Comparison of ENCODE assay signal across 15 cellular contexts in genomic region chr22:39431216-39431801, GRCh38. TPM values are rescaled to one million over a fixed set of nuclear protein-coding genes. Genes with fewer than 3 reads are reported as not detected.
DNase-seq lines count a peak whose midpoint lies in the region; ATAC-seq and TF ChIP-seq lines count a peak whose summit lies in the region.
"Had no signal": no experiment of that assay in that cellular context is flagged by ENCODE, and none has a peak within 500 bp of the region (broad histone marks: within the 10 kb centered on the region; RNA-seq: fewer than 3 reads in every experiment).

No MANE protein-coding gene starts in this region.

- intact Hi-C loops in esophagus squamous epithelium (cut with DNase I) = no loop called here
- intact Hi-C loops in posterior vena cava (cut with DNase I) = no loop called here

- no peak overlapping the region for H2AFZ ChIP-seq in SK-N-SH (ENCODE audit: low read depth)

- TF ChIP-seq CTCF in SK-N-SH (IDR thresholded peaks at IDR 0.05) (no peak), esophagus squamous epithelium (IDR thresholded peaks at IDR 0.05) (no peak), upper lobe of left lung (IDR thresholded peaks at IDR 0.05) (no peak), foreskin fibroblast (IDR thresholded peaks at IDR 0.05; ENCODE audit: low read depth, low read length) (no peak)

- DNase-seq in SK-N-SH (no peak), esophagus squamous epithelium (lab: John Stamatoyannopoulos, UW) (no peak), posterior vena cava (ENCODE audit: low spot score) (peak; percentile 77), upper lobe of left lung (no peak), retina (no peak), foreskin fibroblast (no peak)
- DNase-seq: CD8-positive, alpha-beta T cell; NCI-H1105 treated with DMSO at 0.1 percent for 48 hours; NCI-H446 treated with DMSO at 0.1 percent for 48 hours; ovary; stimulated activated CD4-positive, alpha-beta T cell treated with anti-CD3 and anti-CD28 coated beads, Interleukin-1b, Interleukin-23, amount 100 ng/mL, for 48 hours had no signal

- POLR2A ChIA-PET in SK-N-SH (lab: Yijun Ruan, JAX) = no interaction called here

- CTCF ChIA-PET in SK-N-SH (lab: Yijun Ruan, JAX) = no interaction called here

- no peak overlapping the region for H3K4me3 ChIP-seq in SK-N-SH (ENCODE audit: low read depth in 2 of 2, low read length in 1 of 2)
- no peak overlapping the region for H3K4me3 ChIP-seq in esophagus squamous epithelium
- H3K4me3 ChIP-seq in upper lobe of left lung = no peak overlapping the region
- no peak overlapping the region for H3K4me3 ChIP-seq in foreskin fibroblast (ENCODE audit: low read depth in 1 of 2, low read length in 2 of 2)
- H3K4me3 ChIP-seq: ovary had no signal

- H3K9me3 ChIP-seq in SK-N-SH (no peaks in the 10 kb centered on the region), esophagus squamous epithelium (no peaks in the 10 kb centered on the region), upper lobe of left lung (no peaks in the 10 kb centered on the region)
- H3K9me3 ChIP-seq: ovary had no signal

- no peak for TF ChIP-seq RAD21 in SK-N-SH (IDR thresholded peaks at IDR 0.05; ENCODE audit: low read length)

- no peaks in the 10 kb centered on the region for H3F3A ChIP-seq in SK-N-SH (replicated peaks; ENCODE audit: insufficient read depth)

- TF ChIP-seq EP300 in SK-N-SH (IDR thresholded peaks at IDR 0.05; ENCODE audit: borderline replicate concordance in 1 of 2, low read depth in 1 of 2, low read length in 1 of 2) = no peak
- no peak for TF ChIP-seq EP300 in upper lobe of left lung (IDR thresholded peaks at IDR 0.05)

- 88% methylated on average over 1 of the region's 11 CpGs for WGBS in SK-N-SH (ENCODE audit: low lambda C conversion rate)
- 66 to 76% methylated on average over 3 to 6 of the region's 11 CpGs for WGBS in esophagus squamous epithelium, 2 donors
- 76 to 79% methylated on average over 2 to 11 of the region's 11 CpGs for WGBS in upper lobe of left lung, 2 donors

- no peaks in the 10 kb centered on the region for H4K20me1 ChIP-seq in SK-N-SH (ENCODE audit: insufficient read depth)

- no peaks in the 10 kb centered on the region for H3K9me2 ChIP-seq in SK-N-SH

- no peaks in the 10 kb centered on the region for H3K79me2 ChIP-seq in SK-N-SH (ENCODE audit: insufficient read depth)

- peaks cover 0 to 4% of the 10 kb centered on the region in 2 experiments; a peak in 2 of 4 replicates for H3K4me1 ChIP-seq in SK-N-SH (ENCODE audit: control insufficient read depth in 1 of 2, insufficient read depth in 2 of 2, low read depth in 1 of 2, low read length in 1 of 2)
- H3K4me1 ChIP-seq in esophagus squamous epithelium = peaks cover 11 to 25% (median 14%) of the 10 kb centered on the region in 3 donors
- H3K4me1 ChIP-seq in upper lobe of left lung = peaks cover 9 to 19% (median 14%) of the 10 kb centered on the region in 4 donors

- no peak for TF ChIP-seq POLR2A in esophagus squamous epithelium (IDR thresholded peaks at IDR 0.05)
- TF ChIP-seq POLR2A in upper lobe of left lung (IDR thresholded peaks at IDR 0.05) = no peak

- H3K27me3 ChIP-seq in SK-N-SH (ENCODE audit: insufficient read depth) (no peaks in the 10 kb centered on the region), esophagus squamous epithelium (no peaks in the 10 kb centered on the region), upper lobe of left lung (no peaks in the 10 kb centered on the region)
- H3K27me3 ChIP-seq: ovary had no signal

- ATAC-seq in SK-N-SH treated with all-trans-retinoic acid at 6 μM for 48 hours = no peak; the same call in 2 of the 3 replicates
- ATAC-seq in upper lobe of left lung (ENCODE audit: low FRiP score in 2 of 2) = no peak
- no peak for ATAC-seq in HG03175 (IDR thresholded peaks at IDR 0.05; ENCODE audit: unreplicated experiment)
- ATAC-seq: activated T-helper 17 cell treated with anti-CD3 and anti-CD28 coated beads, Interleukin-2, amount 50 U/mL, for 72 hours; CD8-positive, alpha-beta T cell had no signal

- H3K9ac ChIP-seq in SK-N-SH = 0 out of 2 replicates have a peak overlapping the region, but pooled peaks have one; percentile 25

- H3K36me3 ChIP-seq in SK-N-SH (replicated peaks in 1 of 2; ENCODE audit: control insufficient read depth in 1 of 2, insufficient read depth in 2 of 2, low read length in 1 of 2) (peaks cover 0 to 9% of the 10 kb centered on the region in 2 experiments), esophagus squamous epithelium (peaks cover 29 to 85% (median 30%) of the 10 kb centered on the region in 3 donors), upper lobe of left lung (peaks cover 17 to 68% (median 61%) of the 10 kb centered on the region in 4 donors)

- H3K27ac ChIP-seq in SK-N-SH (ENCODE audit: low read depth in 2 of 2, low read length in 1 of 2) (peak overlapping the region in 1 of 2 experiments; percentile 58; a peak in 2 of 4 replicates), esophagus squamous epithelium (peak overlapping the region; percentile 48 to 85 (median 75)), upper lobe of left lung (peak overlapping the region; percentile 70 to 91 (median 87))
- H3K27ac ChIP-seq: 22Rv1, ovary had no signal

- H3K4me2 ChIP-seq in SK-N-SH = no peak overlapping the region

TF ChIP-seq in SK-N-SH, 30 proteins besides CTCF, POLR2A, EP300 and RAD21 (continues in another document):
- TF ChIP-seq SIN3A (IDR thresholded peaks at IDR 0.05; ENCODE audit: borderline replicate concordance, low read depth, low read length) (no peak), TEAD4 (IDR thresholded peaks at IDR 0.05; ENCODE audit: borderline replicate concordance, insufficient read depth) (no peak), IRF3 (IDR thresholded peaks at IDR 0.05; ENCODE audit: low read depth, low read length) (no peak), GATA2 (CRISPR knock-in tag; IDR thresholded peaks at IDR 0.05) (no peak), NRF1 (IDR thresholded peaks at IDR 0.05; ENCODE audit: low read depth, low read length) (no peak), RCOR1 (IDR thresholded peaks at IDR 0.05; ENCODE audit: low read length) (no peak), TAF1 (IDR thresholded peaks at IDR 0.05; ENCODE audit: borderline replicate concordance, low read depth, low read length) (no peak), SMC3 (IDR thresholded peaks at IDR 0.05; ENCODE audit: low read depth, low read length) (no peak)
- TF ChIP-seq, protein P1, sequence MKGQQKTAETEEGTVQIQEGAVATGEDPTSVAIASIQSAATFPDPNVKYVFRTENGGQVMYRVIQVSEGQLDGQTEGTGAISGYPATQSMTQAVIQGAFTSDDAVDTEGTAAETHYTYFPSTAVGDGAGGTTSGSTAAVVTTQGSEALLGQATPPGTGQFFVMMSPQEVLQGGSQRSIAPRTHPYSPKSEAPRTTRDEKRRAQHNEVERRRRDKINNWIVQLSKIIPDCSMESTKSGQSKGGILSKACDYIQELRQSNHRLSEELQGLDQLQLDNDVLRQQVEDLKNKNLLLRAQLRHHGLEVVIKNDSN (IDR thresholded peaks at IDR 0.05; ENCODE audit: borderline replicate concordance, low read depth) = no peak

TF ChIP-seq in SK-N-SH treated with all-trans-retinoic acid at 6 μM for 48 hours, 23 proteins besides CTCF, POLR2A, EP300 and RAD21:
- no peak for TF ChIP-seq TOX (CRISPR knock-in tag; IDR thresholded peaks at IDR 0.05; ENCODE audit: borderline replicate concordance)
- TF ChIP-seq BACH2 (CRISPR knock-in tag; IDR thresholded peaks at IDR 0.05; ENCODE audit: borderline replicate concordance) = no peak
- no peak for TF ChIP-seq SNAI2 (CRISPR knock-in tag; IDR thresholded peaks at IDR 0.05)
- no peak for TF ChIP-seq CREB5 (CRISPR knock-in tag; IDR thresholded peaks at IDR 0.05; ENCODE audit: low read depth)
- no peak for TF ChIP-seq ISL1 (CRISPR knock-in tag; IDR thresholded peaks at IDR 0.05)
- no peak for TF ChIP-seq ZNF565 (CRISPR knock-in tag; conservative IDR thresholded peaks at IDR 0.05; ENCODE audit: low read depth)

RNA-seq across cellular contexts. Expression of gene MGAT3, which starts 25.5 kb away (rescaled TPM):
- 0.16 and 0.21 TPM in 2 replicates for polyA plus RNA-seq in SK-N-SH (2012; rRNA removed)
- polyA plus RNA-seq in SK-N-SH (2012; cell fraction: cytosol; rRNA removed) = 0.15 and 0.34 TPM in 2 replicates
- 0.13 and 0.18 TPM in 2 replicates for polyA plus RNA-seq in SK-N-SH (2012; cell fraction: nucleus; rRNA removed)
- total RNA-seq in esophagus squamous epithelium = 1 to 10 TPM in 1 of 4 donors, under 1 TPM in 3; 0.08 to 1.3 (median 0.62) TPM
- 1 to 10 TPM; 2.3 to 3.2 TPM for total RNA-seq in posterior vena cava
- total RNA-seq in upper lobe of left lung = 10 to 100 TPM in 5 of 6 donors, 1 to 10 TPM in 1; 5.2 to 45.0 (median 26.0) TPM

RNA-seq across cellular contexts. Expression of gene TAB1, which starts 31.7 kb away (rescaled TPM):
- 10.8 and 12.9 TPM in 2 replicates for polyA plus RNA-seq in SK-N-SH (2012; rRNA removed)
- polyA plus RNA-seq in SK-N-SH (2012; cell fraction: cytosol; rRNA removed) = 4.9 and 8.7 TPM in 2 replicates
- 18.2 and 32.4 TPM in 2 replicates for polyA plus RNA-seq in SK-N-SH (2012; cell fraction: nucleus; rRNA removed)
- 10 to 100 TPM in 3 of 4 donors, 1 to 10 TPM in 1; 7.8 to 15.3 (median 14.5) TPM for total RNA-seq in esophagus squamous epithelium
- total RNA-seq in posterior vena cava = 10 to 100 TPM; 20.0 to 20.7 TPM
- total RNA-seq in upper lobe of left lung = 10 to 100 TPM; 15.4 to 34.6 (median 25.9) TPM
